Comparison of ENCODE assay signal across 8 cellular contexts in genomic region chrX:47129879-47130358, GRCh38. TPM values are rescaled to one million over a fixed set of nuclear protein-coding genes. Genes with fewer than 3 reads are reported as not detected.
A peak's percentile ranks its signal among the peaks of the same experiment; 100 is the strongest.
DNase-seq lines count a peak whose midpoint lies in the region; ATAC-seq, FAIRE-seq and TF ChIP-seq lines count a peak whose summit lies in the region.

No MANE protein-coding gene starts in this region.

- H3K36me3 ChIP-seq in ACC112 (ENCODE audit: insufficient read depth, low read length) (no peaks in the 10 kb centered on the region), HUES48 (ENCODE audit: control insufficient read depth, insufficient read depth, low read length) (no peaks in the 10 kb centered on the region), bronchial epithelial cell (ENCODE audit: control insufficient read depth, insufficient read depth, low read length) (no peaks in the 10 kb centered on the region), muscle layer of colon (ENCODE audit: insufficient read depth, low read length) (no peaks in the 10 kb centered on the region)

- H3K79me2 ChIP-seq in ACC112 (ENCODE audit: control insufficient read depth, insufficient read depth, low read length, unreplicated experiment) = no peaks in the 10 kb centered on the region

- no peaks in the 10 kb centered on the region for H3K4me1 ChIP-seq in ACC112 (ENCODE audit: control insufficient read depth, insufficient read depth, low read length, unreplicated experiment)
- no peaks in the 10 kb centered on the region for H3K4me1 ChIP-seq in HUES48 (ENCODE audit: control insufficient read depth, insufficient read depth, low read length)
- H3K4me1 ChIP-seq in muscle layer of colon (ENCODE audit: insufficient read depth, low read length) = no peaks in the 10 kb centered on the region

- H3K27me3 ChIP-seq in ACC112 (ENCODE audit: insufficient read depth, low read length) = no peaks in the 10 kb centered on the region
- H3K27me3 ChIP-seq in HUES48 (ENCODE audit: control insufficient read depth, insufficient read depth, low read length) = no peaks in the 10 kb centered on the region
- no peaks in the 10 kb centered on the region for H3K27me3 ChIP-seq in bronchial epithelial cell (ENCODE audit: control insufficient read depth, insufficient read depth, low read length)
- peaks cover 0 to 4% of the 10 kb centered on the region in 2 donors for H3K27me3 ChIP-seq in muscle layer of colon (ENCODE audit: control insufficient read depth in 1 of 2, insufficient read depth in 2 of 2, low read length in 2 of 2)

- peak overlapping the region; percentile 90 for H3K4me3 ChIP-seq in ACC112 (ENCODE audit: low read depth, low read length)
- peak overlapping the region; percentile 83 for H3K4me3 ChIP-seq in HUES48 (ENCODE audit: low read depth, low read length)
- H3K4me3 ChIP-seq in bronchial epithelial cell (ENCODE audit: low read depth, low read length) = peak overlapping the region; percentile 57
- H3K4me3 ChIP-seq in muscle layer of colon (ENCODE audit: low read depth in 1 of 2, low read length in 2 of 2) = peak overlapping the region; percentile 3 to 85

- FAIRE-seq in bronchial epithelial cell (lab: Jason Lieb, UNC) = no peak

- H3K9me3 ChIP-seq in HUES48 (ENCODE audit: control insufficient read depth, insufficient read depth, low read length) (no peaks in the 10 kb centered on the region), muscle layer of colon (ENCODE audit: low read length) (no peaks in the 10 kb centered on the region)

- H2AFZ ChIP-seq in ACC112 (ENCODE audit: low read length, unreplicated experiment) = no peak overlapping the region

- no peak for TF ChIP-seq CTCF in bronchial epithelial cell (IDR thresholded peaks at IDR 0.05; ENCODE audit: insufficient read depth, low read length, severe bottlenecking)

- DNase-seq in bronchial epithelial cell (ENCODE audit: low read depth) = no peak
- DNase-seq in HPDE6-E6E7 (ENCODE audit: extremely low spot score) = no peak
- no peak for DNase-seq in middle frontal gyrus (ENCODE audit: extremely low spot score, low spot score)

- H3K27ac ChIP-seq in ACC112 (ENCODE audit: low read depth, low read length) (no peak overlapping the region), HUES48 (ENCODE audit: low read depth, low read length) (no peak overlapping the region), muscle layer of colon (ENCODE audit: low read depth, low read length) (peak overlapping the region; percentile 61)

- H3K9ac ChIP-seq in HUES48 (ENCODE audit: low read depth, low read length) (no peak overlapping the region), muscle layer of colon (ENCODE audit: low read length) (no peak overlapping the region)

- ATAC-seq in HG03175 (IDR thresholded peaks at IDR 0.05; ENCODE audit: unreplicated experiment) = no peak
- ATAC-seq in GM19328 (IDR thresholded peaks at IDR 0.05; ENCODE audit: unreplicated experiment) = no peak

RNA-seq across cellular contexts. Expression of gene NDUFB11, which starts 14.6 kb away (rescaled TPM):
- total RNA-seq in bronchial epithelial cell = 32.1 and 48.4 TPM in 2 replicates

RNA-seq across cellular contexts. Expression of gene RBM10, which starts 15.1 kb away (rescaled TPM):
- total RNA-seq in bronchial epithelial cell = 29.0 and 35.2 TPM in 2 replicates

RNA-seq across cellular contexts. Expression of gene RGN, which starts 51.7 kb away (rescaled TPM):
- 0.26 TPM in 1 of 2 replicates, not detected in the other for total RNA-seq in bronchial epithelial cell
